1 cellular context compared by ENCODE assay signal in genomic region chr10:102423372-102423968, GRCh38.
TF ChIP-seq lines count a peak whose summit lies in the region.

No MANE protein-coding gene starts in this region.

TF ChIP-seq in HepG2, 621 proteins besides CTCF, POLR2A, EP300 and RAD21:
- TF ChIP-seq MAFK (conservative IDR thresholded peaks at IDR 0.05 in 1 of 2, IDR thresholded peaks at IDR 0.05 in 1 of 2; ENCODE audit: low read length in 2 of 2) (no peak), PRDM15 (CRISPR knock-in tag; IDR thresholded peaks at IDR 0.05) (no peak), ZNF136 (CRISPR knock-in tag; IDR thresholded peaks at IDR 0.05; ENCODE audit: low read depth) (no peak), SP140L (CRISPR knock-in tag; IDR thresholded peaks at IDR 0.05; ENCODE audit: borderline replicate concordance) (no peak), ZNF17 (CRISPR knock-in tag; IDR thresholded peaks at IDR 0.05) (no peak), ZNF569 (CRISPR knock-in tag; IDR thresholded peaks at IDR 0.05; ENCODE audit: borderline replicate concordance) (no peak), MYC (CRISPR knock-in tag; IDR thresholded peaks at IDR 0.05; ENCODE audit: borderline replicate concordance) (no peak), MXD1 (CRISPR knock-in tag; IDR thresholded peaks at IDR 0.05) (no peak), MZF1 (CRISPR knock-in tag; IDR thresholded peaks at IDR 0.05; ENCODE audit: borderline replicate concordance) (no peak), THYN1 (CRISPR knock-in tag; IDR thresholded peaks at IDR 0.05; ENCODE audit: borderline replicate concordance, low read depth) (no peak), NCOA2 (CRISPR knock-in tag; IDR thresholded peaks at IDR 0.05) (no peak), ZFP41 (CRISPR knock-in tag; IDR thresholded peaks at IDR 0.05; ENCODE audit: borderline replicate concordance) (no peak), ZNF446 (CRISPR knock-in tag; IDR thresholded peaks at IDR 0.05) (no peak), PLSCR1 (CRISPR knock-in tag; IDR thresholded peaks at IDR 0.05; ENCODE audit: borderline replicate concordance) (no peak), CEBPB (IDR thresholded peaks at IDR 0.05; ENCODE audit: borderline replicate concordance, low read depth, low read length) (no peak)
